ENCODE assay signal across 1 cellular context in the genomic region with DNA sequence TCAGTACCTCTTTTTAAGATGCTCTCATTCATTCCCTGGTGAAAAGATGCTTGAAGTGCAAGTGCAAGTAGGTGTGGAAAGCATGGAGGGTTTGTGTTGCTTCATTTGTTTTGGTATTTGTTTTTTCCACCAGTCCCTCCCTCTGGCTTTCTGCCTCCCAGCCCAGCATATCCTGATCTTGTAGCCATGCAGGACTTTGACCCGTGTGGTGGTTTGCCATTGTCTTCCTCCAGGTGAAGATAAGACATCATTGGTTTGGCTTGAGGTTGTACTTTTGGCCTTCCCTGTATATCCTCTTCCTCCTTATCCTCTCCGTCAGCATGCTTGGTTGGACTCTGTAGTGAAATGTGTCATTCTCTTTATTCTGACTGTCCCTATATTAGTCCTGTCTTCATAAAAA.
TF ChIP-seq lines count a peak whose summit lies in the region.

No MANE protein-coding gene starts in this region.

TF ChIP-seq in WTC11, 78 proteins besides CTCF, POLR2A, EP300 and RAD21 (continued from another document):
- TF ChIP-seq, protein P1, sequence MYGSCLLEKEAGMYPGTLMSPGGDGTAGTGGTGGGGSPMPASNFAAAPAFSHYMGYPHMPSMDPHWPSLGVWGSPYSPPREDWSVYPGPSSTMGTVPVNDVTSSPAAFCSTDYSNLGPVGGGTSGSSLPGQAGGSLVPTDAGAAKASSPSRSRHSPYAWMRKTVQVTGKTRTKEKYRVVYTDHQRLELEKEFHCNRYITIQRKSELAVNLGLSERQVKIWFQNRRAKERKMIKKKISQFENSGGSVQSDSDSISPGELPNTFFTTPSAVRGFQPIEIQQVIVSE (CRISPR knock-in tag; IDR thresholded peaks at IDR 0.05; ENCODE audit: borderline replicate concordance) = no peak
TF ChIP-seq in WTC11: peak in this region for 0.
